Comparison of ENCODE assay signal across 8 cellular contexts in genomic region chrX:129540068-129540653, GRCh38. TPM values are rescaled to one million over a fixed set of nuclear protein-coding genes. Genes with fewer than 3 reads are reported as not detected.
DNase-seq lines count a peak whose midpoint lies in the region; ATAC-seq and TF ChIP-seq lines count a peak whose summit lies in the region.

TSS of gene OCRL (plus strand) at chrX:129540259. CDS start at chrX:129540440, 181 bp downstream.

- TF ChIP-seq CTCF in epithelial cell of proximal tubule (conservative IDR thresholded peaks at IDR 0.05; ENCODE audit: low read depth, low read length) = peak; percentile 51

- peak within 1 kb of the TSS; percentile 68 for H3K4me3 ChIP-seq in epithelial cell of proximal tubule (ENCODE audit: low read depth, low read length)

- DNase-seq in CMK (ENCODE audit: low read depth) = peak; percentile 17
- DNase-seq in NCI-H748 treated with DMSO at 0.1 percent for 48 hours (lab: John Stamatoyannopoulos, UW) = peak; percentile 38
- DNase-seq in activated CD8-positive, alpha-beta memory T cell treated with anti-CD3 and anti-CD28 coated beads, Interleukin-2, amount 50 U/mL, for 24 hours (ENCODE audit: extremely low read depth) = peak; percentile 3
- no peak for DNase-seq in epithelial cell of proximal tubule (ENCODE audit: low read depth)
- DNase-seq in mucosa of gallbladder (ENCODE audit: low spot score) = peak; percentile 52
- peak; percentile 62 for DNase-seq in stimulated activated naive CD8-positive, alpha-beta T cell treated with anti-CD3 and anti-CD28 coated beads, Interleukin-15, Interleukin-2, amounts not matched to agents 100 U/mL and 50 U/mL, for 24 hours

- peak; percentile 98 for ATAC-seq in GM19351 (IDR thresholded peaks at IDR 0.05; ENCODE audit: unreplicated experiment)
- ATAC-seq in HG03442 (IDR thresholded peaks at IDR 0.05; ENCODE audit: unreplicated experiment) = peak; percentile 97
- peak; percentile 82 for ATAC-seq in stimulated activated naive CD8-positive, alpha-beta T cell treated with anti-CD3 and anti-CD28 coated beads, Interleukin-15, Interleukin-2, amounts not matched to agents 100 U/mL and 50 U/mL, for 24 hours

RNA-seq across cellular contexts. Expression of gene OCRL, which starts in this region (rescaled TPM):
- total RNA-seq in epithelial cell of proximal tubule (10.3 and 12.7 TPM in 2 replicates), mucosa of gallbladder (30.3 TPM)
